Comparison of ENCODE assay signal across 1 cellular context in the genomic region with DNA sequence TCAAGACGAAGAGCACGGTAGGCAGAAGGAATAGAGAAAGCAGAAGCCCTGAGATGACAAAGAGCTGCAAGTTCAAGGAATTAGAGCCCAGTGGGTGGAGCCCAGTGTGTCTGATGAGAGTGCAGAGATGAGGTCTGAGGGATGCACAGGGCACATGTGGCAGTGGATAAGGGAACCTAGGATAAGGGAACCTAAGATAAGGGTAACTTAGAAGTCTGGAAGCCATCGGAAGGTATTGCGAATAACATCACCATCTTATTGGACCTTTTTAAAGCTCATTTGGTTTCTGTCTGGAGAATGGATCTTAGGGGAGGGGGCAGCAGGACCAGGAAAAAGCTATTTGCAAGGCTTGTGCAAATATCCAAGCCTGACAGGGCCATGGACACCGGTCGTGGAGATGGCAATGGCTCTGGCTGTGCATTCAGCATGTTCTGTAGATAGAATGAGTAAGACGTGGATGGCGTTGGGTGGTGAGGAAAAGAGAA.
TF ChIP-seq lines count a peak whose summit lies in the region.

No MANE protein-coding gene starts in this region.

TF ChIP-seq in K562, 482 proteins besides CTCF, POLR2A, EP300 and RAD21 (continued from another document and continues in another):
- TF ChIP-seq, protein P1, sequence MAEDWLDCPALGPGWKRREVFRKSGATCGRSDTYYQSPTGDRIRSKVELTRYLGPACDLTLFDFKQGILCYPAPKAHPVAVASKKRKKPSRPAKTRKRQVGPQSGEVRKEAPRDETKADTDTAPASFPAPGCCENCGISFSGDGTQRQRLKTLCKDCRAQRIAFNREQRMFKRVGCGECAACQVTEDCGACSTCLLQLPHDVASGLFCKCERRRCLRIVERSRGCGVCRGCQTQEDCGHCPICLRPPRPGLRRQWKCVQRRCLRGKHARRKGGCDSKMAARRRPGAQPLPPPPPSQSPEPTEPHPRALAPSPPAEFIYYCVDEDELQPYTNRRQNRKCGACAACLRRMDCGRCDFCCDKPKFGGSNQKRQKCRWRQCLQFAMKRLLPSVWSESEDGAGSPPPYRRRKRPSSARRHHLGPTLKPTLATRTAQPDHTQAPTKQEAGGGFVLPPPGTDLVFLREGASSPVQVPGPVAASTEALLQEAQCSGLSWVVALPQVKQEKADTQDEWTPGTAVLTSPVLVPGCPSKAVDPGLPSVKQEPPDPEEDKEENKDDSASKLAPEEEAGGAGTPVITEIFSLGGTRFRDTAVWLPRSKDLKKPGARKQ (CRISPR knock-in tag; IDR thresholded peaks at IDR 0.05) = no peak
- TF ChIP-seq, protein P2, sequence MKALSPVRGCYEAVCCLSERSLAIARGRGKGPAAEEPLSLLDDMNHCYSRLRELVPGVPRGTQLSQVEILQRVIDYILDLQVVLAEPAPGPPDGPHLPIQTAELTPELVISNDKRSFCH (CRISPR knock-in tag; IDR thresholded peaks at IDR 0.05) = no peak
- TF ChIP-seq, protein P2 (tag; IDR thresholded peaks at IDR 0.05) = no peak
- no peak for TF ChIP-seq ZNF586 (CRISPR knock-in tag; conservative IDR thresholded peaks at IDR 0.05)
- no peak for TF ChIP-seq POLR3A (IDR thresholded peaks at IDR 0.05; ENCODE audit: borderline replicate concordance, extremely low read depth, insufficient read depth, insufficient read length)
- TF ChIP-seq ZNF212 (CRISPR knock-in tag; IDR thresholded peaks at IDR 0.05) = no peak
- TF ChIP-seq YY1 (IDR thresholded peaks at IDR 0.05; ENCODE audit: borderline replicate concordance in 1 of 3, control insufficient read depth in 1 of 3, extremely low read depth in 1 of 3, insufficient read depth in 3 of 3, insufficient read length in 1 of 3, insufficient replicate concordance in 2 of 3, low read depth in 1 of 3, low read length in 2 of 3) = no peak
- no peak for TF ChIP-seq ZNF408 (CRISPR knock-in tag; IDR thresholded peaks at IDR 0.05; ENCODE audit: low read depth)
- TF ChIP-seq ZFP30 (CRISPR knock-in tag; IDR thresholded peaks at IDR 0.05; ENCODE audit: borderline replicate concordance) = no peak
- TF ChIP-seq ETV6 (IDR thresholded peaks at IDR 0.05; ENCODE audit: borderline replicate concordance in 1 of 2, low read depth in 2 of 2, low read length in 1 of 2) = no peak
- TF ChIP-seq ETV6 (CRISPR knock-in tag; IDR thresholded peaks at IDR 0.05; ENCODE audit: borderline replicate concordance) = no peak
- TF ChIP-seq MYC (IDR thresholded peaks at IDR 0.05; ENCODE audit: low read depth, low read length) = peak; percentile 88
- TF ChIP-seq MYC (CRISPR knock-in tag; IDR thresholded peaks at IDR 0.05; ENCODE audit: borderline replicate concordance, low read depth) = peak; percentile 67; the same call in 1 of the 2 replicates
- TF ChIP-seq, protein P3, sequence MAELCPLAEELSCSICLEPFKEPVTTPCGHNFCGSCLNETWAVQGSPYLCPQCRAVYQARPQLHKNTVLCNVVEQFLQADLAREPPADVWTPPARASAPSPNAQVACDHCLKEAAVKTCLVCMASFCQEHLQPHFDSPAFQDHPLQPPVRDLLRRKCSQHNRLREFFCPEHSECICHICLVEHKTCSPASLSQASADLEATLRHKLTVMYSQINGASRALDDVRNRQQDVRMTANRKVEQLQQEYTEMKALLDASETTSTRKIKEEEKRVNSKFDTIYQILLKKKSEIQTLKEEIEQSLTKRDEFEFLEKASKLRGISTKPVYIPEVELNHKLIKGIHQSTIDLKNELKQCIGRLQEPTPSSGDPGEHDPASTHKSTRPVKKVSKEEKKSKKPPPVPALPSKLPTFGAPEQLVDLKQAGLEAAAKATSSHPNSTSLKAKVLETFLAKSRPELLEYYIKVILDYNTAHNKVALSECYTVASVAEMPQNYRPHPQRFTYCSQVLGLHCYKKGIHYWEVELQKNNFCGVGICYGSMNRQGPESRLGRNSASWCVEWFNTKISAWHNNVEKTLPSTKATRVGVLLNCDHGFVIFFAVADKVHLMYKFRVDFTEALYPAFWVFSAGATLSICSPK (IDR thresholded peaks at IDR 0.05; ENCODE audit: borderline replicate concordance) = no peak
- no peak for TF ChIP-seq CHD2 (IDR thresholded peaks at IDR 0.05; ENCODE audit: low read depth, low read length)
- no peak for TF ChIP-seq ZKSCAN3 (CRISPR knock-in tag; IDR thresholded peaks at IDR 0.05)
- no peak for TF ChIP-seq PRMT5 (CRISPR knock-in tag; IDR thresholded peaks at IDR 0.05)
- TF ChIP-seq ELF4 (CRISPR knock-in tag; IDR thresholded peaks at IDR 0.05) = 0 out of 2 replicates have a peak, but pooled peaks have one; percentile 56
- TF ChIP-seq GABPA (tag; conservative IDR thresholded peaks at IDR 0.05; ENCODE audit: low read depth) = no peak
- no peak for TF ChIP-seq HMG20A (CRISPR knock-in tag; conservative IDR thresholded peaks at IDR 0.05)
- TF ChIP-seq FOXJ2 (tag; IDR thresholded peaks at IDR 0.05) = peak; percentile 51
- no peak for TF ChIP-seq JUN (IDR thresholded peaks at IDR 0.05; ENCODE audit: borderline replicate concordance, low read depth, low read length)
- no peak for TF ChIP-seq JUN (CRISPR knock-in tag; IDR thresholded peaks at IDR 0.05; ENCODE audit: borderline replicate concordance)
- no peak for TF ChIP-seq ZNF384 (IDR thresholded peaks at IDR 0.05; ENCODE audit: low read depth, low read length)
- TF ChIP-seq KLF13 (tag; IDR thresholded peaks at IDR 0.05; ENCODE audit: borderline replicate concordance, low read depth) = no peak
- no peak for TF ChIP-seq MCM7 (IDR thresholded peaks at IDR 0.05)
- TF ChIP-seq MAFG (tag; conservative IDR thresholded peaks at IDR 0.05) = no peak
- TF ChIP-seq HMG20B (CRISPR knock-in tag; IDR thresholded peaks at IDR 0.05) = no peak
- no peak for TF ChIP-seq ZNF696 (CRISPR knock-in tag; conservative IDR thresholded peaks at IDR 0.05)
- no peak for TF ChIP-seq HOXB6 (CRISPR knock-in tag; IDR thresholded peaks at IDR 0.05; ENCODE audit: borderline replicate concordance)
- TF ChIP-seq NFYB (IDR thresholded peaks at IDR 0.05; ENCODE audit: extremely low read depth, insufficient read length) = no peak
- TF ChIP-seq DACH1 (IDR thresholded peaks at IDR 0.05; ENCODE audit: partially characterized antibody) = no peak
- no peak for TF ChIP-seq SMARCB1 (IDR thresholded peaks at IDR 0.05; ENCODE audit: insufficient read length, low read depth)
- TF ChIP-seq NR4A1 (CRISPR knock-in tag; IDR thresholded peaks at IDR 0.05) = no peak
- TF ChIP-seq NR4A1 (tag; IDR thresholded peaks at IDR 0.05) = peak; percentile 35; the same call in 1 of the 2 replicates
- no peak for TF ChIP-seq SIX5 (IDR thresholded peaks at IDR 0.05; ENCODE audit: borderline replicate concordance in 1 of 2, insufficient read depth in 1 of 2, low read depth in 1 of 2, low read length in 2 of 2)
- no peak for TF ChIP-seq ZNF551 (CRISPR knock-in tag; IDR thresholded peaks at IDR 0.05)
- TF ChIP-seq ZEB2 (IDR thresholded peaks at IDR 0.05) = peak; percentile 92
- no peak for TF ChIP-seq ZNF12 (CRISPR knock-in tag; IDR thresholded peaks at IDR 0.05)
- TF ChIP-seq RBM15 (IDR thresholded peaks at IDR 0.05; ENCODE audit: insufficient read depth, low read length) = no peak
- TF ChIP-seq, protein P4, sequence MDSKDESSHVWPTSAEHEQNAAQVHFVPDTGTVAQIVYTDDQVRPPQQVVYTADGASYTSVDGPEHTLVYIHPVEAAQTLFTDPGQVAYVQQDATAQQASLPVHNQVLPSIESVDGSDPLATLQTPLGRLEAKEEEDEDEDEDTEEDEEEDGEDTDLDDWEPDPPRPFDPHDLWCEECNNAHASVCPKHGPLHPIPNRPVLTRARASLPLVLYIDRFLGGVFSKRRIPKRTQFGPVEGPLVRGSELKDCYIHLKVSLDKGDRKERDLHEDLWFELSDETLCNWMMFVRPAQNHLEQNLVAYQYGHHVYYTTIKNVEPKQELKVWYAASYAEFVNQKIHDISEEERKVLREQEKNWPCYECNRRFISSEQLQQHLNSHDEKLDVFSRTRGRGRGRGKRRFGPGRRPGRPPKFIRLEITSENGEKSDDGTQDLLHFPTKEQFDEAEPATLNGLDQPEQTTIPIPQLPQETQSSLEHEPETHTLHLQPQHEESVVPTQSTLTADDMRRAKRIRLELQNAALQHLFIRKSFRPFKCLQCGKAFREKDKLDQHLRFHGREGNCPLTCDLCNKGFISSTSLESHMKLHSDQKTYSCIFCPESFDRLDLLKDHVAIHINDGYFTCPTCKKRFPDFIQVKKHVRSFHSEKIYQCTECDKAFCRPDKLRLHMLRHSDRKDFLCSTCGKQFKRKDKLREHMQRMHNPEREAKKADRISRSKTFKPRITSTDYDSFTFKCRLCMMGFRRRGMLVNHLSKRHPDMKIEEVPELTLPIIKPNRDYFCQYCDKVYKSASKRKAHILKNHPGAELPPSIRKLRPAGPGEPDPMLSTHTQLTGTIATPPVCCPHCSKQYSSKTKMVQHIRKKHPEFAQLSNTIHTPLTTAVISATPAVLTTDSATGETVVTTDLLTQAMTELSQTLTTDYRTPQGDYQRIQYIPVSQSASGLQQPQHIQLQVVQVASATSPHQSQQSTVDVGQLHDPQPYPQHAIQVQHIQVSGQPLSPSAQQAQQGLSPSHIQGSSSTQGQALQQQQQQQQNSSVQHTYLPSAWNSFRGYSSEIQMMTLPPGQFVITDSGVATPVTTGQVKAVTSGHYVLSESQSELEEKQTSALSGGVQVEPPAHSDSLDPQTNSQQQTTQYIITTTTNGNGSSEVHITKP (IDR thresholded peaks at IDR 0.05; ENCODE audit: partially characterized antibody) = peak; percentile 39
- TF ChIP-seq WHSC1 (IDR thresholded peaks at IDR 0.05; ENCODE audit: low read length) = no peak
- TF ChIP-seq ZNF436 (CRISPR knock-in tag; IDR thresholded peaks at IDR 0.05) = no peak
- TF ChIP-seq ZNF695 (CRISPR knock-in tag; IDR thresholded peaks at IDR 0.05) = no peak
- TF ChIP-seq, protein P5, sequence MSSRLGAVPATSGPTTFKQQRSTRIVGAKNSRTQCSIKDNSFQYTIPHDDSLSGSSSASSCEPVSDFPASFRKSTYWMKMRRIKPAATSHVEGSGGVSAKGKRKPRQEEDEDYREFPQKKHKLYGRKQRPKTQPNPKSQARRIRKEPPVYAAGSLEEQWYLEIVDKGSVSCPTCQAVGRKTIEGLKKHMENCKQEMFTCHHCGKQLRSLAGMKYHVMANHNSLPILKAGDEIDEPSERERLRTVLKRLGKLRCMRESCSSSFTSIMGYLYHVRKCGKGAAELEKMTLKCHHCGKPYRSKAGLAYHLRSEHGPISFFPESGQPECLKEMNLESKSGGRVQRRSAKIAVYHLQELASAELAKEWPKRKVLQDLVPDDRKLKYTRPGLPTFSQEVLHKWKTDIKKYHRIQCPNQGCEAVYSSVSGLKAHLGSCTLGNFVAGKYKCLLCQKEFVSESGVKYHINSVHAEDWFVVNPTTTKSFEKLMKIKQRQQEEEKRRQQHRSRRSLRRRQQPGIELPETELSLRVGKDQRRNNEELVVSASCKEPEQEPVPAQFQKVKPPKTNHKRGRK (tag; IDR thresholded peaks at IDR 0.05) = no peak
- no peak for TF ChIP-seq ZSCAN32 (CRISPR knock-in tag; IDR thresholded peaks at IDR 0.05)
- TF ChIP-seq IRF2 (CRISPR knock-in tag; IDR thresholded peaks at IDR 0.05) = no peak
- peak; percentile 49 for TF ChIP-seq TBP (optimal IDR thresholded peaks at IDR 0.05; ENCODE audit: low read depth, low read length)
- TF ChIP-seq EWSR1 (IDR thresholded peaks at IDR 0.05; ENCODE audit: borderline replicate concordance, low read depth, partially characterized antibody) = no peak
- TF ChIP-seq PTTG1 (tag; IDR thresholded peaks at IDR 0.05; ENCODE audit: low read depth) = no peak
- TF ChIP-seq CHCHD3 (CRISPR knock-in tag; IDR thresholded peaks at IDR 0.05) = no peak
- TF ChIP-seq CHD4 (IDR thresholded peaks at IDR 0.05; ENCODE audit: insufficient read depth, insufficient replicate concordance, low read depth, low read length, poor library complexity, severe bottlenecking) = no peak
- TF ChIP-seq EP400 (IDR thresholded peaks at IDR 0.05) = peak; percentile 57; the same call in 1 of the 2 replicates
- TF ChIP-seq, protein P6, sequence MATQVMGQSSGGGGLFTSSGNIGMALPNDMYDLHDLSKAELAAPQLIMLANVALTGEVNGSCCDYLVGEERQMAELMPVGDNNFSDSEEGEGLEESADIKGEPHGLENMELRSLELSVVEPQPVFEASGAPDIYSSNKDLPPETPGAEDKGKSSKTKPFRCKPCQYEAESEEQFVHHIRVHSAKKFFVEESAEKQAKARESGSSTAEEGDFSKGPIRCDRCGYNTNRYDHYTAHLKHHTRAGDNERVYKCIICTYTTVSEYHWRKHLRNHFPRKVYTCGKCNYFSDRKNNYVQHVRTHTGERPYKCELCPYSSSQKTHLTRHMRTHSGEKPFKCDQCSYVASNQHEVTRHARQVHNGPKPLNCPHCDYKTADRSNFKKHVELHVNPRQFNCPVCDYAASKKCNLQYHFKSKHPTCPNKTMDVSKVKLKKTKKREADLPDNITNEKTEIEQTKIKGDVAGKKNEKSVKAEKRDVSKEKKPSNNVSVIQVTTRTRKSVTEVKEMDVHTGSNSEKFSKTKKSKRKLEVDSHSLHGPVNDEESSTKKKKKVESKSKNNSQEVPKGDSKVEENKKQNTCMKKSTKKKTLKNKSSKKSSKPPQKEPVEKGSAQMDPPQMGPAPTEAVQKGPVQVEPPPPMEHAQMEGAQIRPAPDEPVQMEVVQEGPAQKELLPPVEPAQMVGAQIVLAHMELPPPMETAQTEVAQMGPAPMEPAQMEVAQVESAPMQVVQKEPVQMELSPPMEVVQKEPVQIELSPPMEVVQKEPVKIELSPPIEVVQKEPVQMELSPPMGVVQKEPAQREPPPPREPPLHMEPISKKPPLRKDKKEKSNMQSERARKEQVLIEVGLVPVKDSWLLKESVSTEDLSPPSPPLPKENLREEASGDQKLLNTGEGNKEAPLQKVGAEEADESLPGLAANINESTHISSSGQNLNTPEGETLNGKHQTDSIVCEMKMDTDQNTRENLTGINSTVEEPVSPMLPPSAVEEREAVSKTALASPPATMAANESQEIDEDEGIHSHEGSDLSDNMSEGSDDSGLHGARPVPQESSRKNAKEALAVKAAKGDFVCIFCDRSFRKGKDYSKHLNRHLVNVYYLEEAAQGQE (CRISPR knock-in tag; IDR thresholded peaks at IDR 0.05; ENCODE audit: low read depth) = no peak
- peak in 1 of 2 experiments; percentile 75; a peak in 1 of 4 replicates for TF ChIP-seq TBL1XR1 (IDR thresholded peaks at IDR 0.05; ENCODE audit: low read length in 2 of 2)
- TF ChIP-seq, protein P7, sequence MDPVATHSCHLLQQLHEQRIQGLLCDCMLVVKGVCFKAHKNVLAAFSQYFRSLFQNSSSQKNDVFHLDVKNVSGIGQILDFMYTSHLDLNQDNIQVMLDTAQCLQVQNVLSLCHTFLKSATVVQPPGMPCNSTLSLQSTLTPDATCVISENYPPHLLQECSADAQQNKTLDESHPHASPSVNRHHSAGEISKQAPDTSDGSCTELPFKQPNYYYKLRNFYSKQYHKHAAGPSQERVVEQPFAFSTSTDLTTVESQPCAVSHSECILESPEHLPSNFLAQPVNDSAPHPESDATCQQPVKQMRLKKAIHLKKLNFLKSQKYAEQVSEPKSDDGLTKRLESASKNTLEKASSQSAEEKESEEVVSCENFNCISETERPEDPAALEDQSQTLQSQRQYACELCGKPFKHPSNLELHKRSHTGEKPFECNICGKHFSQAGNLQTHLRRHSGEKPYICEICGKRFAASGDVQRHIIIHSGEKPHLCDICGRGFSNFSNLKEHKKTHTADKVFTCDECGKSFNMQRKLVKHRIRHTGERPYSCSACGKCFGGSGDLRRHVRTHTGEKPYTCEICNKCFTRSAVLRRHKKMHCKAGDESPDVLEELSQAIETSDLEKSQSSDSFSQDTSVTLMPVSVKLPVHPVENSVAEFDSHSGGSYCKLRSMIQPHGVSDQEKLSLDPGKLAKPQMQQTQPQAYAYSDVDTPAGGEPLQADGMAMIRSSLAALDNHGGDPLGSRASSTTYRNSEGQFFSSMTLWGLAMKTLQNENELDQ (CRISPR knock-in tag; IDR thresholded peaks at IDR 0.05; ENCODE audit: borderline replicate concordance) = no peak
- TF ChIP-seq ZBED1 (IDR thresholded peaks at IDR 0.05) = 0 out of 2 replicates have a peak, but pooled peaks have one; percentile 46
